ENCODE assay signal across 1 cellular context in the genomic region with DNA sequence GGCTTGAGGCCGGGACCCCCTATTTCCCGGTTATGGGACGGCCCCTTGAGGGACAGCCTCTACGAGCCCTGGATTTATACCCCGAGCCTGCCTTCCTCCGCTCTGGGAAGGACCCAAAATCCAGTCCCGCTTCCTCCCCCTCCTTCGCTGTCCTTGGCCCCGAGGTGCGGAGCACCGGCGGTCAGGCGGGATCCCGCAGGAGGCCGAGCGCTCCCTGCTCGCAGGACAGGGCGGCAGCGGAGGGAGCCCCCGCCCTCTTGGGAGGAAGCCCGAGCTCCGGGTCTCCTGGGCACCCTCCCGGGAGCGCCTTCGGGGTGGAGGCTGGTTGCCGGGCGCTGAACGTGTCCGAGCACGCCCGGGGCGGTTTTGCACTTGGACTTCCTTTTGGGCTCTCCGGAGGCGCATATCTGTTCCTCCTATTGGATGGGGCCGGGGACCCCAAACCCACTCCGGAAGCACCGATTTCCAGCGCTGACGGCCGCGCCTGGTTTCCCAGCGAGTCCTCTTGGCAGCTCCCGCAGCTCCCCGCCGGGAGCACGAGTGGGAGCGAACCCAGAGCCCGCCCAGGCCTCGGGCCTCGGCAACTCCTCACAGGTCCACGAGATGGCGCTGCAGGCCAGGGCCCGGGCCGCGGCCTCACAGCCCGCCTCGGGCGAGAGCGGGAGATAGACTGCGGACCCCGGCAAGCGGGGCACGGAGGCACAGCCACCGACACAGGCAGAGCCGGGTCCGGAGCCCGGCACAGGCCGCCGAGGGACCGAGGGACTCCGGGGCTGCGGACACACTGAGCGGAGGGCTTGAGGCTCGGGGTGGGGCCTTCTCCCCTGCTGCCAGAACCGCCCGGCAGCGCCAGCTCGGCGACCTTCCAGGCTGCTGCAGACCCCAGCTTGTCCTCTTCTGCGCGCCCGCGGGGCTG.
A peak's percentile ranks its signal among the peaks of the same experiment; 100 is the strongest.
TF ChIP-seq lines count a peak whose summit lies in the region.

No MANE protein-coding gene starts in this region.

TF ChIP-seq in HEK293, 187 proteins besides CTCF, POLR2A, EP300 and RAD21 (continued from another document):
- TF ChIP-seq ZNF16 (tag by site-specific recombination; IDR thresholded peaks at IDR 0.05; ENCODE audit: low read depth), result no peak
- TF ChIP-seq OVOL3 (tag by site-specific recombination; IDR thresholded peaks at IDR 0.05), result 0 out of 2 replicates have a peak, but pooled peaks have one; percentile 45
- TF ChIP-seq ZSCAN23 (tag by site-specific recombination; IDR thresholded peaks at IDR 0.05), result 0 out of 2 replicates have a peak, but pooled peaks have one; percentile 44
- peak; percentile 15; the same call in 1 of the 2 replicates for TF ChIP-seq SCRT2 (tag by site-specific recombination; IDR thresholded peaks at IDR 0.05)
- TF ChIP-seq, protein P1, sequence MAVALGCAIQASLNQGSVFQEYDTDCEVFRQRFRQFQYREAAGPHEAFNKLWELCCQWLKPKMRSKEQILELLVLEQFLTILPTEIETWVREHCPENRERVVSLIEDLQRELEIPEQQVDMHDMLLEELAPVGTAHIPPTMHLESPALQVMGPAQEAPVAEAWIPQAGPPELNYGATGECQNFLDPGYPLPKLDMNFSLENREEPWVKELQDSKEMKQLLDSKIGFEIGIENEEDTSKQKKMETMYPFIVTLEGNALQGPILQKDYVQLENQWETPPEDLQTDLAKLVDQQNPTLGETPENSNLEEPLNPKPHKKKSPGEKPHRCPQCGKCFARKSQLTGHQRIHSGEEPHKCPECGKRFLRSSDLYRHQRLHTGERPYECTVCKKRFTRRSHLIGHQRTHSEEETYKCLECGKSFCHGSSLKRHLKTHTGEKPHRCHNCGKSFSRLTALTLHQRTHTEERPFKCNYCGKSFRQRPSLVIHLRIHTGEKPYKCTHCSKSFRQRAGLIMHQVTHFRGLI (tag by site-specific recombination; IDR thresholded peaks at IDR 0.05), result no peak; the same call in 1 of the 2 replicates
- TF ChIP-seq ZEB2 (tag by site-specific recombination; IDR thresholded peaks at IDR 0.05), result peak; percentile 91
- no peak for TF ChIP-seq ZNF473 (tag by site-specific recombination; IDR thresholded peaks at IDR 0.05)
- TF ChIP-seq ZNF350 (tag by site-specific recombination; IDR thresholded peaks at IDR 0.05), result no peak
- TF ChIP-seq ZNF394 (tag by site-specific recombination; IDR thresholded peaks at IDR 0.05; ENCODE audit: borderline replicate concordance), result peak; percentile 66; the same call in 1 of the 2 replicates
